In the genomic region with DNA sequence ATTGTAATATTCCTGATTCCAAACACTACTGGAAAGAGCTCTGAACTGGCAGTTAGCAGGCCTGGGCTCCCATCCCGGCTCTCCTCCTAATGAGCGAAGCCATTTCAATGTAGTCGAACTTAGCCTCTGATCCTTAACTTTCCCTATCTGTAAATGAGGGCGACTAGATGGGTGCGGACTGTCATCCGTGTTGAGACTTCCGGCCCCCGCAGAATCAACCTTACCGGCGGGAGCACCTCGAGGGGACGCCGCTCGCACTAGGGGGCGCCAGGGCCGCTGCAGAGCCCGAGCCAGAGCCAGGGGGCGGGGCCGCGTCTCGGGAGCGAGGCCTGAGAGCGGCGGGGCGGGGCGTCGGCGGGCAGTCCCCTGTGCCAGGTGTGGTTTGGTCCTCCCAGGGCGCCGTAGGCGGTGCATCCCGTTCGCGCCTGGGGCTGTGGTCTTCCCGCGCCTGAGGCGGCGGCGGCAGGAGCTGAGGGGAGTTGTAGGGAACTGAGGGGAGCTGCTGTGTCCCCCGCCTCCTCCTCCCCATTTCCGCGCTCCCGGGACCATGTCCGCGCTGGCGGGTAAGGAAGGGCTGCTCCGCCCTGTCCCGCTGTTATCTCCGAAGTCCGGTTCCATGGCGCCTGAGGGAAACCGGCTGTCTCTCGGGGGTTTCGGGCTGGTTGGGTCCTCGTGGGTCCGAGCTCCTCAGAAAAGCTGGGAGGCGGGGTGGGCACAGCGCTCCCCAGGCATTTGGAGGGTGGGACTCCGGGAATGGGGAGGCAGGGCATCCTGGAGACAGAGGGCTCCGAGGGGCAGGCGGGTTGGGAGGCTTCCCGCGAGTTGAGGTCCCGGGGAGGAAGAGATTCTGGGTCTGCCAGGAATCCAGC, we compare ENCODE assay signal across 8 cellular contexts. TPM values are rescaled to one million over a fixed set of nuclear protein-coding genes. Genes with fewer than 3 reads are reported as not detected.
DNase-seq lines count a peak whose midpoint lies in the region; ATAC-seq, FAIRE-seq and TF ChIP-seq lines count a peak whose summit lies in the region.

TSS of gene LIMK2 (plus strand) at position 437 of the 869 bp plus-strand sequence. CDS start at position 548, 111 bp downstream.

- peak; percentile 87 for TF ChIP-seq POLR2A in GM19193 (IDR thresholded peaks at IDR 0.05; ENCODE audit: extremely low read depth, insufficient read depth, insufficient read length)

- intact Hi-C loops in kidney (cut with DNase I): no loop called here

- no peak for FAIRE-seq in kidney (lab: Jason Lieb, UNC)

- peak within 1 kb of the TSS; percentile 71 to 83 for H3K9ac ChIP-seq in kidney (ENCODE audit: low read length in 2 of 2)

- no peaks in the 10 kb centered on the region for H3K9me3 ChIP-seq in kidney (ENCODE audit: control insufficient read depth in 1 of 2, low read length in 2 of 2)

- TF ChIP-seq CTCF in kidney (IDR thresholded peaks at IDR 0.05; ENCODE audit: borderline replicate concordance, extremely low read depth, insufficient read depth): peak; percentile 84

- peak; percentile 92 for DNase-seq in Ammon's horn (ENCODE audit: low spot score)
- DNase-seq in NCI-H510A (lab: John Stamatoyannopoulos, UW): peak; percentile 87
- peak; percentile 94 for DNase-seq in activated CD4-positive, alpha-beta T cell treated with anti-CD3 and anti-CD28 coated beads for 1 hour
- DNase-seq in cerebellum (ENCODE audit: low spot score): peak; percentile 93
- DNase-seq in kidney: peak; percentile 98
- peak; percentile 100 for DNase-seq in stimulated activated CD4-positive, alpha-beta T cell treated with anti-CD3 and anti-CD28 coated beads, Interleukin-15, amount 100 ng/mL, for 24 hours

- peak within 1 kb of the TSS; percentile 72 to 80 for H3K27ac ChIP-seq in kidney (ENCODE audit: low read depth in 2 of 2, low read length in 2 of 2)

- ATAC-seq in HG03432 (IDR thresholded peaks at IDR 0.05; ENCODE audit: unreplicated experiment): peak; percentile 86

- H3K36me3 ChIP-seq in kidney (ENCODE audit: control insufficient read depth in 1 of 2, insufficient read depth in 2 of 2, low read length in 2 of 2): no peaks in the 10 kb centered on the region

- peak within 1 kb of the TSS; percentile 83 to 86 for H3K4me3 ChIP-seq in kidney (ENCODE audit: low read length in 2 of 2)

- peaks cover 7 to 15% of the 10 kb centered on the region in 2 donors for H3K4me1 ChIP-seq in kidney (ENCODE audit: control insufficient read depth in 1 of 2, insufficient read depth in 1 of 2, low read depth in 1 of 2, low read length in 2 of 2)

RNA-seq across cellular contexts. Expression of gene LIMK2, which starts in this region (rescaled TPM):
- total RNA-seq in cerebellum (30.6 TPM), kidney (48.2 TPM)
- polyA plus RNA-seq in kidney (ENCODE audit: insufficient read depth, low read depth, low replicate concordance): 20.3 TPM

Comparison
In these comparisons a context has a peak if more than half of its experiments do, and no peak if none do; other contexts are left out.
1. Peak in every context shown above with its lines: DNase-seq, ATAC-seq, H3K4me3 ChIP-seq and H3K27ac ChIP-seq.